In the genomic region with DNA sequence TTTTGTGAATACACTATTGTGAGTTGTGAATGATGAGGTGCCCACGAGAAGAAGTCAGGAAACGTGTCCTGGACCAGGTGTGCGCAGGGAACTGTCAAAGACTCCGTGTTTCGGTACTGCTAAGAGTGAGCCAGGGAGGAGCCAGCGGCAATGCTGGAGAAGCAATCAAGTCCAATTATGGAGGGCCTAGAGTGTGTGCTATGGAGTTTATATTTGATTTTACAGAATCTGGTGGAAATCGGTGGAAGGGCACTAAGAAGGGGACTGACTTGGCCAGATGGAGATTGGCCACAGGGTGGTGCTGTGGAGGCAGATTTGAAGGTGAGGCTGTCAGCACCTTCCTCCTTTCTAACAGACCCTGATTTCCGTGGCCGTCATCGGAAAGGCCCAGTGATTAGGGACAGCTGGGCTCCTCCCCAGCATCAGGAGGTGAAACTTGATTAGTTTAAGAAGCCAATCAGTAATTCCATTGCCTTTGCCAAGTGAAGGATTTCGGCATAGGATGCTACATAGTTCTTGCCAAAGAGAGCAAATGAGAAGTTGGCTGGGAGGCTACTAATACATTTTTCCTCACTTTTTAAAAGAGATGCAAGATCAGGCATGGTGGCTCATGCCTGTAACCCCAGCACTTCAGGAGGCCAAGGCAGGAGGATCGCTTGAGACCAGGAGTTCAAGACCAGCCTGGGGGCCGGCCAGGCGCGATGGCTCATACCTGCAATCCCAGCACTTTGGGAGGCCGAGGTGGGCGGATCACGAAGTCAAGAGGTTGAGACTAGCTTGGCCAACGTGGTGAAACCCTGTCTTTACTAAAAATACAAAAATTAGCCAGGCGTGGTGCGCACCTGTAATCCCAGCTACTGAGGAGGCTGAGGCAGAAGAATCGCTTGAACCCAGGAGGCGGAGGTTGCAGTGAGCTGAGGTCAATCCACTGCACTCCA, we compare ENCODE assay signal across 8 cellular contexts. TPM values are rescaled to one million over a fixed set of nuclear protein-coding genes. Genes with fewer than 3 reads are reported as not detected.
DNase-seq lines count a peak whose midpoint lies in the region; ATAC-seq and TF ChIP-seq lines count a peak whose summit lies in the region.

No MANE protein-coding gene starts in this region.

- intact Hi-C loops in left colon (cut with DNase I, micrococcal nuclease): loop anchor here in 1 of 2 donors (10.0 kb wide), 1 partner anchor 51 kb away; a partner anchor contains a TSS

- POLR2A ChIA-PET in GM10248 (lab: Yijun Ruan, JAX): interaction anchor here (1.1 kb wide), 1 partner anchor 17 kb away, joined by 3 read pairs; no protein-coding TSS in a partner anchor

- TF ChIP-seq CTCF in GM10248 (IDR thresholded peaks at IDR 0.05; ENCODE audit: control extremely low read depth, extremely low read depth, low read depth, missing control alignments): peak; percentile 84

- CTCF ChIA-PET in GM10248 (lab: Yijun Ruan, JAX): interaction anchor here (0.7 to 5.0 kb wide), 23 partner anchors 9 to 659 kb away, joined by 3 to 27 read pairs (median 4); a partner anchor contains a TSS

- DNase-seq in GM10248 (ENCODE audit: extremely low spot score) (peak; percentile 88), NCI-H460 (ENCODE audit: extremely low read depth, low read depth) (peak; percentile 67), left colon (peak; percentile 82 to 94)
- peak; percentile 68 for DNase-seq in central memory CD4-positive, alpha-beta T cell
- peak; percentile 91 for DNase-seq in stimulated activated CD4-positive, alpha-beta T cell treated with anti-CD3 and anti-CD28 coated beads, Interleukin-4, amount 100 ng/mL, for 1 hour

- peak; percentile 70 for ATAC-seq in HG03103 (IDR thresholded peaks at IDR 0.05; ENCODE audit: low read depth, unreplicated experiment)
- ATAC-seq in activated CD4-positive, CD25-positive, alpha-beta regulatory T cell treated with anti-CD3 and anti-CD28 coated beads, Interleukin-2, amount 50 U/mL, for 24 hours: peak; percentile 95 to 97
- ATAC-seq in left colon: peak; percentile 90
- ATAC-seq in HG03139 (IDR thresholded peaks at IDR 0.05; ENCODE audit: unreplicated experiment): no peak

RNA-seq across cellular contexts. Expression of a gene that starts 7.0 kb away (rescaled TPM):
- total RNA-seq in NCI-H460 (2014; rRNA removed; shearing (Covaris generic)): 0.02 and 0.12 TPM in 2 replicates
- polyA plus RNA-seq in NCI-H460 (2014; cell fraction: nucleus; rRNA removed): 0.18 and 0.43 TPM in 2 replicates
- under 1 TPM; 0.34 to 0.47 TPM for total RNA-seq in left colon

RNA-seq across cellular contexts. Expression of a gene that starts 27.7 kb away (rescaled TPM):
- total RNA-seq in NCI-H460 (2014; rRNA removed; shearing (Covaris generic)): 1.5 and 2.0 TPM in 2 replicates
- 8.2 and 17.6 TPM in 2 replicates for polyA plus RNA-seq in NCI-H460 (2014; cell fraction: nucleus; rRNA removed)
- 1 to 10 TPM; 2.4 to 2.9 TPM for total RNA-seq in left colon

RNA-seq across cellular contexts. Expression of a gene that starts 28.9 kb away (rescaled TPM):
- 0.25 TPM in 1 of 2 replicates, not detected in the other for total RNA-seq in NCI-H460 (2014; rRNA removed; shearing (Covaris generic))
- polyA plus RNA-seq in NCI-H460 (2014; cell fraction: nucleus; rRNA removed): not detected in 2 replicates
- total RNA-seq in left colon: under 1 TPM; 0.40 to 0.47 TPM

RNA-seq across cellular contexts. Expression of a gene that starts 35.8 kb away (rescaled TPM):
- total RNA-seq in NCI-H460 (2014; rRNA removed; shearing (Covaris generic)): 14.6 and 15.8 TPM in 2 replicates
- 39.0 and 41.6 TPM in 2 replicates for polyA plus RNA-seq in NCI-H460 (2014; cell fraction: nucleus; rRNA removed)
- total RNA-seq in left colon: 10 to 100 TPM in 1 of 2 donors, 1 to 10 TPM in 1; 8.1 to 10.4 TPM

RNA-seq across cellular contexts. Expression of a gene that starts 48.0 kb away (rescaled TPM):
- not detected in 2 replicates for total RNA-seq in NCI-H460 (2014; rRNA removed; shearing (Covaris generic))
- polyA plus RNA-seq in NCI-H460 (2014; cell fraction: nucleus; rRNA removed): not detected in 2 replicates
- total RNA-seq in left colon: 100 to 1,000 TPM; 113 to 120 TPM
